Comparison of ENCODE assay signal across 1 cellular context in genomic region chr15:91561371-91562100, GRCh38.
TF ChIP-seq lines count a peak whose summit lies in the region.

No MANE protein-coding gene starts in this region.

TF ChIP-seq in K562, 482 proteins besides CTCF, POLR2A, EP300 and RAD21 (continued from another document):
- TF ChIP-seq CHD1 (IDR thresholded peaks at IDR 0.05; ENCODE audit: low read length) (no peak), GMEB1 (CRISPR knock-in tag; IDR thresholded peaks at IDR 0.05) (no peak), ZNF398 (CRISPR knock-in tag; IDR thresholded peaks at IDR 0.05) (no peak), ZNF280B (CRISPR knock-in tag; IDR thresholded peaks at IDR 0.05) (no peak), NFE2L1 (tag; IDR thresholded peaks at IDR 0.05; ENCODE audit: borderline replicate concordance, low read depth) (no peak), IRF1 (CRISPR knock-in tag; IDR thresholded peaks at IDR 0.05; ENCODE audit: borderline replicate concordance) (no peak), SNIP1 (IDR thresholded peaks at IDR 0.05; ENCODE audit: low read depth) (no peak), CCAR2 (IDR thresholded peaks at IDR 0.05; ENCODE audit: low read depth, low read length) (no peak), NCOA1 (IDR thresholded peaks at IDR 0.05; ENCODE audit: low read depth) (no peak), BACH1 (tag; IDR thresholded peaks at IDR 0.05) (no peak), MAFG (tag; conservative IDR thresholded peaks at IDR 0.05) (peak; percentile 42), CEBPG (CRISPR knock-in tag; IDR thresholded peaks at IDR 0.05) (no peak), CEBPG (tag; conservative IDR thresholded peaks at IDR 0.05 in 1 of 2, IDR thresholded peaks at IDR 0.05 in 1 of 2) (peak in 1 of 2 experiments; percentile 60; a peak in 2 of 4 replicates), ZNF79 (CRISPR knock-in tag; IDR thresholded peaks at IDR 0.05; ENCODE audit: low read depth) (no peak), STAG1 (CRISPR knock-in tag; IDR thresholded peaks at IDR 0.05; ENCODE audit: borderline replicate concordance) (no peak)
